In the genomic region with DNA sequence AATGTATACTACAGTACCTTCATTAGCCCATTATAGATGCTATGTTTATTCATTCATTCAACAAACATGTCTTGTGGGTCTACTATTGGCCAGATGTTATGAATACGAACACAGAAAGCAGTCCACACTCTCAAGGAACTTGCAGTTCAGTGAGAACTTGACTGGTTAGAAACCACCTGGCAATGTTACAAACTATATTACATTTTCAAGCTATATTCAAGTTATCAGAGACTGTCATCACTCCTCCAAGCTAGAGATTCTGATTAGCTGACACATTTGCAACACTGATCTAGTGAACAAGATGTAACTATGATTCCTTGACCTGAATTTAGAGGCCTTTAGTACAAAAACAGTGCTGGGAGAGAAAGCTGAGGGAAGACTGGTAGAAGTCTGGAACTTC, we compare ENCODE assay signal across 25 cellular contexts.
"Had no signal": no experiment of that assay in that cellular context is flagged by ENCODE, and none has a peak within 500 bp of the region (broad histone marks: within the 10 kb centered on the region; RNA-seq: fewer than 3 reads in every experiment).

No MANE protein-coding gene starts in this region.

- H3K9me3 Mint-ChIP-seq: activated naive CD8-positive, alpha-beta T cell treated with anti-CD3 and anti-CD28 coated beads for 36 hours; activated T-cell treated with anti-CD3 and anti-CD28 coated beads, Interleukin-2, amount 50 U/mL, for 4 hours; memory B cell; stimulated activated naive CD8-positive, alpha-beta T cell treated with anti-CD3 and anti-CD28 coated beads, Interleukin-15, Interleukin-2, amounts not matched to agents 100 ng/mL and 50 ng/mL, for 24 hours; T-cell; T-helper 2 cell treated with Interferon-gamma antibody and Interleukin-4, amounts not matched to agents 5 μg/mL and 100 μg/mL, for 36 hours had no signal

- ATAC-seq: activated CD4-positive, alpha-beta T cell treated with anti-CD3 and anti-CD28 coated beads for 36 hours; activated T-cell treated with anti-CD3 and anti-CD28 coated beads, Interleukin-2, amount 50 U/mL, for 4 hours; gastroesophageal sphincter; left cardiac atrium; mucosa of descending colon; T-cell; WTC11 had no signal

- H3K27me3 Mint-ChIP-seq: activated naive CD8-positive, alpha-beta T cell treated with anti-CD3 and anti-CD28 coated beads for 36 hours; memory B cell; progenitor cell of endocrine pancreas; stimulated activated naive CD8-positive, alpha-beta T cell treated with anti-CD3 and anti-CD28 coated beads, Interleukin-15, Interleukin-2, amounts not matched to agents 100 ng/mL and 50 ng/mL, for 24 hours; T-cell had no signal

- H3K36me3 Mint-ChIP-seq: activated naive CD8-positive, alpha-beta T cell treated with anti-CD3 and anti-CD28 coated beads for 36 hours; memory B cell; T-cell; WTC11 had no signal

- H3K36me3 ChIP-seq: gastroesophageal sphincter, tibial artery had no signal

- H3K9me3 ChIP-seq: gastroesophageal sphincter, mucosa of descending colon, tibial artery had no signal

- H3K27me3 ChIP-seq: gastroesophageal sphincter, tibial artery had no signal

- H3K4me3 Mint-ChIP-seq: activated CD4-positive, alpha-beta T cell treated with anti-CD3 and anti-CD28 coated beads for 36 hours; activated naive CD8-positive, alpha-beta T cell treated with anti-CD3 and anti-CD28 coated beads for 36 hours; activated T-cell treated with anti-CD3 and anti-CD28 coated beads, Interleukin-2, amount 50 U/mL, for 4 hours; memory B cell; stimulated activated naive CD8-positive, alpha-beta T cell treated with anti-CD3 and anti-CD28 coated beads, Interleukin-15, Interleukin-2, amounts not matched to agents 100 ng/mL and 50 ng/mL, for 24 hours; T-cell; T-helper 2 cell treated with Interferon-gamma antibody and Interleukin-4, amounts not matched to agents 5 μg/mL and 100 μg/mL, for 36 hours; WTC11 had no signal

- H3K27ac ChIP-seq: coronary artery, epithelial cell of prostate, tibial artery had no signal

- H3K27ac Mint-ChIP-seq: activated CD4-positive, alpha-beta T cell treated with anti-CD3 and anti-CD28 coated beads for 36 hours; activated naive CD8-positive, alpha-beta T cell treated with anti-CD3 and anti-CD28 coated beads for 36 hours; memory B cell; progenitor cell of endocrine pancreas; stimulated activated naive CD8-positive, alpha-beta T cell treated with anti-CD3 and anti-CD28 coated beads, Interleukin-15, Interleukin-2, amounts not matched to agents 100 ng/mL and 50 ng/mL, for 24 hours; T-cell; T-helper 2 cell treated with Interferon-gamma antibody and Interleukin-4, amounts not matched to agents 5 μg/mL and 100 μg/mL, for 36 hours; WTC11 had no signal

- H3K4me3 ChIP-seq: coronary artery, gastroesophageal sphincter, mucosa of descending colon, tibial artery had no signal

- DNase-seq: activated CD4-positive, alpha-beta T cell treated with anti-CD3 and anti-CD28 coated beads for 36 hours; activated CD4-positive, alpha-beta T cell treated with anti-CD3 and anti-CD28 coated beads, Interleukin-2, amount 50 U/mL, for 4 hours; activated CD8-positive, alpha-beta memory T cell treated with anti-CD3 and anti-CD28 coated beads for 24 hours; activated CD8-positive, alpha-beta memory T cell treated with anti-CD3 and anti-CD28 coated beads, Interleukin-2, amount 50 U/mL, for 4 hours; activated naive CD4-positive, alpha-beta T cell treated with Interleukin-2 at 50 U/mL for 16 hours; activated naive CD8-positive, alpha-beta T cell treated with anti-CD3 and anti-CD28 coated beads for 36 hours; activated T-cell treated with anti-CD3 and anti-CD28 coated beads, Interleukin-2, amount 50 U/mL, for 4 hours; amniotic stem cell; head of caudate nucleus; hypothalamus; left cardiac atrium; mucosa of descending colon; occipital lobe; retina; stimulated activated CD4-positive, alpha-beta T cell treated with anti-CD3 and anti-CD28 coated beads, Interleukin-4, amount 100 ng/mL, for 24 hours; T-cell; tibial artery had no signal
